In the genomic region with DNA sequence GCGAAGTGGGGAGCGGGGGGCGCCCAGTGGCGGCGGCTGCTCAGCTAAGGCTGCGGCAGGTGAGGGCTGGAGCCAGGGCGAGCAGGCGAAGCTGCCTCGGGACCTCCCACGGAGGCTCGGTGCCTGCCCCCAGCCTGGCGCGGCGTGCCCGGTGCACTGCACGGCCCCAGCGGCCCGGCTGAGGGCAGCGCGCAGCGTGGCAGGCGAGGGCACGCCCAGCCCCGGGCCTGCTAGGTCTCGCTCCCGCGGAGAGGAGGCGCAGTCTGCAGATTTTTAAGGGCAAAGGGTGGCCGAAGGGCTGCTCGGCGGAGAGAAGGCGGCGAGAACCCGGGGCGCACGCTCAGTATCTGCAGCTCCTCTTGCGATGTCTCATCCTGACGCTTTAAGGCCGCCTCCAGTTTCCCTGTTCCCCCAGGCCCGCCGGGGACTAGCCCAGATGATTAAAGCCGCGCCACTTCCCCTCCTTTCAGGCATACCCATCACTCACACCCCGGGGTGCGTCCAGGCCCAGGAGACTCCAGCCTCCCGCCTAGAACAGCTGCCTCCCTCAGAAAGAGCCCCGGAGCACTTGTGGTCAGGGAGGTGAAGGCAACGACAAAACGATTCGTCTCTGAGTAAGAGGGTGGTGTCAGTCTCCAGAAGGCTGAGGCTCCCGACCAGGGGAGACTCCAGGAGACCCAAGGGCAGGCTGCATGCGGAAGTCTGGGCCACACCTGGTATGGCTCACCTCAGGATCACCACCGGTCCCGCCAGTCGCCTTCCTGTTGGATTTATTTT, we compare ENCODE assay signal across 1 cellular context.
TF ChIP-seq lines count a peak whose summit lies in the region.

A gene with protein sequence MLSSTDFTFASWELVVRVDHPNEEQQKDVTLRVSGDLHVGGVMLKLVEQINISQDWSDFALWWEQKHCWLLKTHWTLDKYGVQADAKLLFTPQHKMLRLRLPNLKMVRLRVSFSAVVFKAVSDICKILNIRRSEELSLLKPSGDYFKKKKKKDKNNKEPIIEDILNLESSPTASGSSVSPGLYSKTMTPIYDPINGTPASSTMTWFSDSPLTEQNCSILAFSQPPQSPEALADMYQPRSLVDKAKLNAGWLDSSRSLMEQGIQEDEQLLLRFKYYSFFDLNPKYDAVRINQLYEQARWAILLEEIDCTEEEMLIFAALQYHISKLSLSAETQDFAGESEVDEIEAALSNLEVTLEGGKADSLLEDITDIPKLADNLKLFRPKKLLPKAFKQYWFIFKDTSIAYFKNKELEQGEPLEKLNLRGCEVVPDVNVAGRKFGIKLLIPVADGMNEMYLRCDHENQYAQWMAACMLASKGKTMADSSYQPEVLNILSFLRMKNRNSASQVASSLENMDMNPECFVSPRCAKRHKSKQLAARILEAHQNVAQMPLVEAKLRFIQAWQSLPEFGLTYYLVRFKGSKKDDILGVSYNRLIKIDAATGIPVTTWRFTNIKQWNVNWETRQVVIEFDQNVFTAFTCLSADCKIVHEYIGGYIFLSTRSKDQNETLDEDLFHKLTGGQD (minus strand): TSS at position 158 of the 777 bp plus-strand sequence. CDS start 3,476 bp downstream, outside the sequence.

TF ChIP-seq in HepG2, 621 proteins besides CTCF, POLR2A, EP300 and RAD21 (continued from another document and continues in another):
- TF ChIP-seq, protein P1, sequence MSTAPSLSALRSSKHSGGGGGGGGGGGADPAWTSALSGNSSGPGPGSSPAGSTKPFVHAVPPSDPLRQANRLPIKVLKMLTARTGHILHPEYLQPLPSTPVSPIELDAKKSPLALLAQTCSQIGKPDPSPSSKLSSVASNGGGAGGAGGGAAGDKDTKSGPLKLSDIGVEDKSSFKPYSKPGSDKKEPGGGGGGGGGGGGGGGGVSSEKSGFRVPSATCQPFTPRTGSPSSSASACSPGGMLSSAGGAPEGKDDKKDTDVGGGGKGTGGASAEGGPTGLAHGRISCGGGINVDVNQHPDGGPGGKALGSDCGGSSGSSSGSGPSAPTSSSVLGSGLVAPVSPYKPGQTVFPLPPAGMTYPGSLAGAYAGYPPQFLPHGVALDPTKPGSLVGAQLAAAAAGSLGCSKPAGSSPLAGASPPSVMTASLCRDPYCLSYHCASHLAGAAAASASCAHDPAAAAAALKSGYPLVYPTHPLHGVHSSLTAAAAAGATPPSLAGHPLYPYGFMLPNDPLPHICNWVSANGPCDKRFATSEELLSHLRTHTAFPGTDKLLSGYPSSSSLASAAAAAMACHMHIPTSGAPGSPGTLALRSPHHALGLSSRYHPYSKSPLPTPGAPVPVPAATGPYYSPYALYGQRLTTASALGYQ (CRISPR knock-in tag; IDR thresholded peaks at IDR 0.05): peak; percentile 59; the same call in 1 of the 2 replicates
- TF ChIP-seq ZNF468 (CRISPR knock-in tag; IDR thresholded peaks at IDR 0.05) (no peak; the same call in 1 of the 2 replicates), ASH2L (IDR thresholded peaks at IDR 0.05; ENCODE audit: insufficient read length, low read depth, low read length) (peak; percentile 89), ZIK1 (CRISPR knock-in tag; IDR thresholded peaks at IDR 0.05; ENCODE audit: borderline replicate concordance, low read depth) (peak; percentile 97), ZNF530 (CRISPR knock-in tag; IDR thresholded peaks at IDR 0.05; ENCODE audit: low read depth) (peak; percentile 67; the same call in 1 of the 2 replicates), PCBP1 (IDR thresholded peaks at IDR 0.05; ENCODE audit: borderline replicate concordance, low read depth, low read length) (no peak), ZNF768 (CRISPR knock-in tag; IDR thresholded peaks at IDR 0.05) (peak; percentile 80; the same call in 1 of the 2 replicates), ZNF430 (CRISPR knock-in tag; IDR thresholded peaks at IDR 0.05) (peak; percentile 69; the same call in 1 of the 2 replicates), PPARG (CRISPR knock-in tag; conservative IDR thresholded peaks at IDR 0.05) (no peak; the same call in 1 of the 2 replicates), GZF1 (CRISPR knock-in tag; IDR thresholded peaks at IDR 0.05) (peak; percentile 82), POLR2G (IDR thresholded peaks at IDR 0.05; ENCODE audit: low read depth, low read length) (peak; percentile 98), PCBP2 (optimal IDR thresholded peaks at IDR 0.05; ENCODE audit: low read depth, low read length, poor library complexity, severe bottlenecking) (no peak), CEBPG (CRISPR knock-in tag; IDR thresholded peaks at IDR 0.05) (no peak), ADNP (CRISPR knock-in tag; IDR thresholded peaks at IDR 0.05) (peak; percentile 75), ZNF44 (CRISPR knock-in tag; IDR thresholded peaks at IDR 0.05) (peak; percentile 82), CC2D1A (CRISPR knock-in tag; IDR thresholded peaks at IDR 0.05) (no peak; the same call in 1 of the 2 replicates), ZNF660 (CRISPR knock-in tag; IDR thresholded peaks at IDR 0.05; ENCODE audit: borderline replicate concordance, low read depth) (no peak), EED (CRISPR knock-in tag; IDR thresholded peaks at IDR 0.05) (peak; percentile 95), ZNF607 (CRISPR knock-in tag; IDR thresholded peaks at IDR 0.05; ENCODE audit: borderline replicate concordance) (peak; percentile 93), FOXJ3 (CRISPR knock-in tag; IDR thresholded peaks at IDR 0.05; ENCODE audit: borderline replicate concordance) (0 out of 2 replicates have a peak, but pooled peaks have one; percentile 5), ZNF451 (CRISPR knock-in tag; IDR thresholded peaks at IDR 0.05) (peak; percentile 97; the same call in 1 of the 2 replicates), ESRRA (CRISPR knock-in tag; IDR thresholded peaks at IDR 0.05; ENCODE audit: low read depth) (peak; percentile 90), ZNF713 (CRISPR knock-in tag; IDR thresholded peaks at IDR 0.05) (peak; percentile 71; the same call in 1 of the 2 replicates), ZNF605 (CRISPR knock-in tag; IDR thresholded peaks at IDR 0.05) (peak; percentile 45), GATA4 (IDR thresholded peaks at IDR 0.05; ENCODE audit: borderline replicate concordance, low read depth) (no peak), MZF1 (CRISPR knock-in tag; IDR thresholded peaks at IDR 0.05; ENCODE audit: borderline replicate concordance) (0 out of 2 replicates have a peak, but pooled peaks have one; percentile 33), MXD4 (CRISPR knock-in tag; IDR thresholded peaks at IDR 0.05) (peak; percentile 94), STAG1 (CRISPR knock-in tag; IDR thresholded peaks at IDR 0.05) (0 out of 2 replicates have a peak, but pooled peaks have one; percentile 22), ZNF296 (CRISPR knock-in tag; conservative IDR thresholded peaks at IDR 0.05) (peak; percentile 93), SOX5 (CRISPR knock-in tag; IDR thresholded peaks at IDR 0.05; ENCODE audit: borderline replicate concordance) (no peak), TAF1 (CRISPR knock-in tag; IDR thresholded peaks at IDR 0.05) (peak; percentile 81), ZNF501 (CRISPR knock-in tag; IDR thresholded peaks at IDR 0.05) (peak; percentile 23; the same call in 1 of the 2 replicates), MED13 (CRISPR knock-in tag; IDR thresholded peaks at IDR 0.05) (peak; percentile 41; the same call in 1 of the 2 replicates)
- TF ChIP-seq, protein P2, sequence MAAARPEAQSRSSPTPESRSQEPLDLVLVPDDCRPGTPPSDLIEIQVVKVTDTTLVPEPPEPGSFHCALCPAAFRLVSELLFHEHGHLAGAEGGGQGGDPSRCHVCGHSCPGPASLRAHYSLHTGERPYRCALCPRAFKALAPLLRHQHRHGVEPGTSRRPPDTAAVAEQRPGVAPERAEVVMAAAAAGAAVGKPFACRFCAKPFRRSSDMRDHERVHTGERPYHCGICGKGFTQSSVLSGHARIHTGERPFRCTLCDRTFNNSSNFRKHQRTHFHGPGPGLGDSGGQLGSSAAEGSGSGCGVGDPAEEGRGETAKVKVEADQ (CRISPR knock-in tag; IDR thresholded peaks at IDR 0.05; ENCODE audit: borderline replicate concordance): peak; percentile 99
- TF ChIP-seq, protein P3, sequence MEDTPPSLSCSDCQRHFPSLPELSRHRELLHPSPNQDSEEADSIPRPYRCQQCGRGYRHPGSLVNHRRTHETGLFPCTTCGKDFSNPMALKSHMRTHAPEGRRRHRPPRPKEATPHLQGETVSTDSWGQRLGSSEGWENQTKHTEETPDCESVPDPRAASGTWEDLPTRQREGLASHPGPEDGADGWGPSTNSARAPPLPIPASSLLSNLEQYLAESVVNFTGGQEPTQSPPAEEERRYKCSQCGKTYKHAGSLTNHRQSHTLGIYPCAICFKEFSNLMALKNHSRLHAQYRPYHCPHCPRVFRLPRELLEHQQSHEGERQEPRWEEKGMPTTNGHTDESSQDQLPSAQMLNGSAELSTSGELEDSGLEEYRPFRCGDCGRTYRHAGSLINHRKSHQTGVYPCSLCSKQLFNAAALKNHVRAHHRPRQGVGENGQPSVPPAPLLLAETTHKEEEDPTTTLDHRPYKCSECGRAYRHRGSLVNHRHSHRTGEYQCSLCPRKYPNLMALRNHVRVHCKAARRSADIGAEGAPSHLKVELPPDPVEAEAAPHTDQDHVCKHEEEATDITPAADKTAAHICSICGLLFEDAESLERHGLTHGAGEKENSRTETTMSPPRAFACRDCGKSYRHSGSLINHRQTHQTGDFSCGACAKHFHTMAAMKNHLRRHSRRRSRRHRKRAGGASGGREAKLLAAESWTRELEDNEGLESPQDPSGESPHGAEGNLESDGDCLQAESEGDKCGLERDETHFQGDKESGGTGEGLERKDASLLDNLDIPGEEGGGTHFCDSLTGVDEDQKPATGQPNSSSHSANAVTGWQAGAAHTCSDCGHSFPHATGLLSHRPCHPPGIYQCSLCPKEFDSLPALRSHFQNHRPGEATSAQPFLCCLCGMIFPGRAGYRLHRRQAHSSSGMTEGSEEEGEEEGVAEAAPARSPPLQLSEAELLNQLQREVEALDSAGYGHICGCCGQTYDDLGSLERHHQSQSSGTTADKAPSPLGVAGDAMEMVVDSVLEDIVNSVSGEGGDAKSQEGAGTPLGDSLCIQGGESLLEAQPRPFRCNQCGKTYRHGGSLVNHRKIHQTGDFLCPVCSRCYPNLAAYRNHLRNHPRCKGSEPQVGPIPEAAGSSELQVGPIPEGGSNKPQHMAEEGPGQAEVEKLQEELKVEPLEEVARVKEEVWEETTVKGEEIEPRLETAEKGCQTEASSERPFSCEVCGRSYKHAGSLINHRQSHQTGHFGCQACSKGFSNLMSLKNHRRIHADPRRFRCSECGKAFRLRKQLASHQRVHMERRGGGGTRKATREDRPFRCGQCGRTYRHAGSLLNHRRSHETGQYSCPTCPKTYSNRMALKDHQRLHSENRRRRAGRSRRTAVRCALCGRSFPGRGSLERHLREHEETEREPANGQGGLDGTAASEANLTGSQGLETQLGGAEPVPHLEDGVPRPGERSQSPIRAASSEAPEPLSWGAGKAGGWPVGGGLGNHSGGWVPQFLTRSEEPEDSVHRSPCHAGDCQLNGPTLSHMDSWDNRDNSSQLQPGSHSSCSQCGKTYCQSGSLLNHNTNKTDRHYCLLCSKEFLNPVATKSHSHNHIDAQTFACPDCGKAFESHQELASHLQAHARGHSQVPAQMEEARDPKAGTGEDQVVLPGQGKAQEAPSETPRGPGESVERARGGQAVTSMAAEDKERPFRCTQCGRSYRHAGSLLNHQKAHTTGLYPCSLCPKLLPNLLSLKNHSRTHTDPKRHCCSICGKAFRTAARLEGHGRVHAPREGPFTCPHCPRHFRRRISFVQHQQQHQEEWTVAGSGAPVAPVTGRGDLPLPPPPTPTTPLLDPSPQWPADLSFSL (CRISPR knock-in tag; IDR thresholded peaks at IDR 0.05): 0 out of 2 replicates have a peak, but pooled peaks have one; percentile 66
- TF ChIP-seq, protein P4, sequence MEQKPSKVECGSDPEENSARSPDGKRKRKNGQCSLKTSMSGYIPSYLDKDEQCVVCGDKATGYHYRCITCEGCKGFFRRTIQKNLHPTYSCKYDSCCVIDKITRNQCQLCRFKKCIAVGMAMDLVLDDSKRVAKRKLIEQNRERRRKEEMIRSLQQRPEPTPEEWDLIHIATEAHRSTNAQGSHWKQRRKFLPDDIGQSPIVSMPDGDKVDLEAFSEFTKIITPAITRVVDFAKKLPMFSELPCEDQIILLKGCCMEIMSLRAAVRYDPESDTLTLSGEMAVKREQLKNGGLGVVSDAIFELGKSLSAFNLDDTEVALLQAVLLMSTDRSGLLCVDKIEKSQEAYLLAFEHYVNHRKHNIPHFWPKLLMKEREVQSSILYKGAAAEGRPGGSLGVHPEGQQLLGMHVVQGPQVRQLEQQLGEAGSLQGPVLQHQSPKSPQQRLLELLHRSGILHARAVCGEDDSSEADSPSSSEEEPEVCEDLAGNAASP (CRISPR knock-in tag; IDR thresholded peaks at IDR 0.05; ENCODE audit: borderline replicate concordance): no peak; the same call in 1 of the 2 replicates
- TF ChIP-seq, protein P5, sequence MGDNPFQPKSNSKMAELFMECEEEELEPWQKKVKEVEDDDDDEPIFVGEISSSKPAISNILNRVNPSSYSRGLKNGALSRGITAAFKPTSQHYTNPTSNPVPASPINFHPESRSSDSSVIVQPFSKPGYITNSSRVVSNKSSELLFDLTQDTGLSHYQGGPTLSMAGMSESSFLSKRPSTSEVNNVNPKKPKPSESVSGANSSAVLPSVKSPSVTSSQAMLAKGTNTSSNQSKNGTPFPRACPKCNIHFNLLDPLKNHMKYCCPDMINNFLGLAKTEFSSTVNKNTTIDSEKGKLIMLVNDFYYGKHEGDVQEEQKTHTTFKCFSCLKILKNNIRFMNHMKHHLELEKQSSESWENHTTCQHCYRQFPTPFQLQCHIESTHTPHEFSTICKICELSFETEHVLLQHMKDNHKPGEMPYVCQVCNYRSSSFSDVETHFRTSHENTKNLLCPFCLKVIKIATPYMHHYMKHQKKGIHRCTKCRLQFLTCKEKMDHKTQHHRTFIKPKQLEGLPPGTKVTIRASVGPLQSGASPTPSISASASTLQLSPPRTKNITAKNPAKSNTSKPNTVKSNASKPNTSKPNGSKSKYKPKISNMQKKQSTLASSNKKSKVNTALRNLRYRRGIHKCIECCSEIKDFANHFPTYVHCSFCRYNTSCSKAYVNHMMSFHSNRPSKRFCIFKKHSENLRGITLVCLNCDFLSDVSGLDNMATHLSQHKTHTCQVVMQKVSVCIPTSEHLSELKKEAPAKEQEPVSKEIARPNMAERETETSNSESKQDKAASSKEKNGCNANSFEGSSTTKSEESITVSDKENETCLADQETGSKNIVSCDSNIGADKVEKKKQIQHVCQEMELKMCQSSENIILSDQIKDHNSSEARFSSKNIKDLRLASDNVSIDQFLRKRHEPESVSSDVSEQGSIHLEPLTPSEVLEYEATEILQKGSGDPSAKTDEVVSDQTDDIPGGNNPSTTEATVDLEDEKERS (CRISPR knock-in tag; IDR thresholded peaks at IDR 0.05): no peak; the same call in none of the 2 replicates
- TF ChIP-seq, protein P6, sequence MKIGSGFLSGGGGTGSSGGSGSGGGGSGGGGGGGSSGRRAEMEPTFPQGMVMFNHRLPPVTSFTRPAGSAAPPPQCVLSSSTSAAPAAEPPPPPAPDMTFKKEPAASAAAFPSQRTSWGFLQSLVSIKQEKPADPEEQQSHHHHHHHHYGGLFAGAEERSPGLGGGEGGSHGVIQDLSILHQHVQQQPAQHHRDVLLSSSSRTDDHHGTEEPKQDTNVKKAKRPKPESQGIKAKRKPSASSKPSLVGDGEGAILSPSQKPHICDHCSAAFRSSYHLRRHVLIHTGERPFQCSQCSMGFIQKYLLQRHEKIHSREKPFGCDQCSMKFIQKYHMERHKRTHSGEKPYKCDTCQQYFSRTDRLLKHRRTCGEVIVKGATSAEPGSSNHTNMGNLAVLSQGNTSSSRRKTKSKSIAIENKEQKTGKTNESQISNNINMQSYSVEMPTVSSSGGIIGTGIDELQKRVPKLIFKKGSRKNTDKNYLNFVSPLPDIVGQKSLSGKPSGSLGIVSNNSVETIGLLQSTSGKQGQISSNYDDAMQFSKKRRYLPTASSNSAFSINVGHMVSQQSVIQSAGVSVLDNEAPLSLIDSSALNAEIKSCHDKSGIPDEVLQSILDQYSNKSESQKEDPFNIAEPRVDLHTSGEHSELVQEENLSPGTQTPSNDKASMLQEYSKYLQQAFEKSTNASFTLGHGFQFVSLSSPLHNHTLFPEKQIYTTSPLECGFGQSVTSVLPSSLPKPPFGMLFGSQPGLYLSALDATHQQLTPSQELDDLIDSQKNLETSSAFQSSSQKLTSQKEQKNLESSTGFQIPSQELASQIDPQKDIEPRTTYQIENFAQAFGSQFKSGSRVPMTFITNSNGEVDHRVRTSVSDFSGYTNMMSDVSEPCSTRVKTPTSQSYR (CRISPR knock-in tag; IDR thresholded peaks at IDR 0.05; ENCODE audit: borderline replicate concordance): peak; percentile 54
